1 cellular context compared by ENCODE assay signal in the genomic region with DNA sequence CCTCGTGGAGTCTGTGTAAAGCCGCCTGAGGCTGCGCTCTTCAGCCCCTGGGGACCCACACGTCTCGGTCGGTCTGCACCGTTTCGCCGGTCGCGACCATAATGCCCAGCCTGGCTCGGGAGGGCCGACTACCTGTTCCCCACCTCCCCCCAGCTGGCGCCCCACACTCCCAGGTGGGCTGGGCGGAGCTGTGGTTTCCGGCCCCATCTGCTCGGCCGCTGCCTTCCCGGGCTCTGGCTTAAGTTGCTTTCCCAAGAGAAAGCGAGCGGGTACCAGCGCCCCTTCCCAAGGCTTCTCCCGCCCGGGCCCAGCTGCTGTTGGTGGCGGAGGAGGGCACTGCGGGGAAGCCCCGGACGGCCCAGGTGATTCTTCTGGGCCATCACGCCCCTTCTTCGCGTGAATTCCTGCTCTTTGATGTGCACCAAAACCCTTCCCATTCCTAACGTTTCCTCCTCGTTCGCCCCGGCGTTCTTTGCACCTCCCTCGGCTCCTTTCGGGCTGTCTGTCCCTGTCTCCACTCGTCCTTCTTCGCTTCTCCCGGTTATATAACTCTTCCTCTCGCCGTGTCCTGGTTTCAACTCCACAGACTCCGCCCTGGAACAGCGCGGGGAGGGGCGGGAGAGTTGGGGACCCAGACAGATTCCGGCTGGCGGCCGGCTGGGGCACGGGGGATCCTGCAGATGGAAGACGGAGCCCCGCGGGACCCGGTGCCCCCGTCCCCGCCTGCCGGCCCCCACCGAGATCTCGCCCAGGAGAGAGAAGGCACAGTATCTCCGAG.
TF ChIP-seq lines count a peak whose summit lies in the region.

No MANE protein-coding gene starts in this region.

TF ChIP-seq in HepG2, 621 proteins besides CTCF, POLR2A, EP300 and RAD21 (continued from another document and continues in another):
- TF ChIP-seq, protein P1, sequence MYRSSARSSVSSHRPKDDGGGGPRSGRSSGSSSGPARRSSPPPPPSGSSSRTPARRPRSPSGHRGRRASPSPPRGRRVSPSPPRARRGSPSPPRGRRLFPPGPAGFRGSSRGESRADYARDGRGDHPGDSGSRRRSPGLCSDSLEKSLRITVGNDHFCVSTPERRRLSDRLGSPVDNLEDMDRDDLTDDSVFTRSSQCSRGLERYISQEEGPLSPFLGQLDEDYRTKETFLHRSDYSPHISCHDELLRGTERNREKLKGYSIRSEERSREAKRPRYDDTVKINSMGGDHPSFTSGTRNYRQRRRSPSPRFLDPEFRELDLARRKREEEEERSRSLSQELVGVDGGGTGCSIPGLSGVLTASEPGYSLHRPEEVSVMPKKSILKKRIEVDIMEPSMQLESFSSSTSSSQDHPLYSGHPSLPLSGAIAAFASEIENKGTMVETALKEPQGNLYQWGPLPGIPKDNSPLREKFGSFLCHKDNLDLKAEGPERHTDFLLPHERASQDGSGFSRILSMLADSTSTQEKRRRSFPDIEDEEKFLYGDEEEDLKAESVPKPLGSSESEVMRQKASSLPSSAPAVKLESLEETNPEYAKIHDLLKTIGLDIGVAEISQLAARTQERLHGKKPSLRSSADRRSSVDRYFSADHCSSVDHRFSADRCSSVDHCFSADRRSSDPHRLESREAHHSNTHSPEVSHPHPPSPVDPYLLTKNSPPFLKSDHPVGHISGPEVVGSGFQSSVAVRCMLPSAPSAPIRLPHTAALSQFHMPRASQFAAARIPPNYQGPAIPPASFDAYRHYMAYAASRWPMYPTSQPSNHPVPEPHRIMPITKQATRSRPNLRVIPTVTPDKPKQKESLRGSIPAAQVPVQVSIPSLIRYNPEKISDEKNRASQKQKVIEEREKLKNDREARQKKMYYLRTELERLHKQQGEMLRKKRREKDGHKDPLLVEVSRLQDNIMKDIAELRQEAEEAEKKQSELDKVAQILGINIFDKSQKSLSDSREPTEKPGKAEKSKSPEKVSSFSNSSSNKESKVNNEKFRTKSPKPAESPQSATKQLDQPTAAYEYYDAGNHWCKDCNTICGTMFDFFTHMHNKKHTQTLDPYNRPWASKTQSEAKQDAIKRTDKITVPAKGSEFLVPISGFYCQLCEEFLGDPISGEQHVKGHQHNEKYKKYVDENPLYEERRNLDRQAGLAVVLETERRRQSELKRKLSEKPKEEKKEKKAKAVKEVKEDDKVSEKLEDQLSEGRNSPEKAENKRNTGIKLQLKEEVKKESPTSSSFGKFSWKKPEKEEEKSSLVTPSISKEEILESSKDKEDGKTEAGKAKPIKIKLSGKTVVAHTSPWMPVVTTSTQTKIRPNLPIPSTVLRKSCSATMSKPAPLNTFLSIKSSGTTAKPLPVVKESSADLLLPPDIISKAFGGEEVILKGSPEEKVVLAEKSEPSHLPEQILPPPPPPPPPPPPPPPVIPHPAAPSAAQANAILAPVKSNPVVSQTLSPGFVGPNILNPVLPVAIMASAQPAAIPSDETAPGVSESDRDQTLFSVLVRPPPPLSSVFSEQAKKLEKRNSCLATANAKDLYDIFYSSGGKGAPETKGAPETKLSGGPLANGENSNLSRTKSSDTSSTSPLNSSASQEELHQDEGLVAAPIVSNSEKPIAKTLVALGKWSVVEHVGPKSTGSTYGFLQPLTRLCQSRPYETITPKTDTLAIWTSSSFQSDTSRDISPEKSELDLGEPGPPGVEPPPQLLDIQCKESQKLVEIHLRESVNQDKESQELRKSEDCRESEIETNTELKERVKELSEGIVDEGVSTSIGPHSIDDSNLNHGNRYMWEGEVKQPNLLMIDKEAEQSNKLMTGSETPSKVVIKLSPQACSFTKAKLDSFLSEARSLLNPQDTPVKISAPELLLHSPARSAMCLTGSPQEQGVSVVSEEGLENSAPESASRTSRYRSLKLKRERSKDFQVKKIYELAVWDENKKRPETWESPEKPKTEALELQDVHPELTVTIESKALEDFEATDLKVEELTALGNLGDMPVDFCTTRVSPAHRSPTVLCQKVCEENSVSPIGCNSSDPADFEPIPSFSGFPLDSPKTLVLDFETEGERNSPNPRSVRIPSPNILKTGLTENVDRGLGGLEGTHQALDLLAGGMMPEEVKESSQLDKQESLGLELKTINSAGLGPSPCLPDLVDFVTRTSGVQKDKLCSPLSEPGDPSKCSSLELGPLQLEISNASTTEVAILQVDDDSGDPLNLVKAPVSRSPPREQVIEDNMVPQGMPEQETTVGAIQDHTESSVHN (CRISPR knock-in tag; IDR thresholded peaks at IDR 0.05): no peak
- TF ChIP-seq ZNF556 (CRISPR knock-in tag; IDR thresholded peaks at IDR 0.05; ENCODE audit: borderline replicate concordance): no peak
- TF ChIP-seq MIER3 (CRISPR knock-in tag; IDR thresholded peaks at IDR 0.05; ENCODE audit: borderline replicate concordance): no peak
- no peak for TF ChIP-seq MAFK (conservative IDR thresholded peaks at IDR 0.05 in 1 of 2, IDR thresholded peaks at IDR 0.05 in 1 of 2; ENCODE audit: low read length in 2 of 2)
- TF ChIP-seq, protein P2, sequence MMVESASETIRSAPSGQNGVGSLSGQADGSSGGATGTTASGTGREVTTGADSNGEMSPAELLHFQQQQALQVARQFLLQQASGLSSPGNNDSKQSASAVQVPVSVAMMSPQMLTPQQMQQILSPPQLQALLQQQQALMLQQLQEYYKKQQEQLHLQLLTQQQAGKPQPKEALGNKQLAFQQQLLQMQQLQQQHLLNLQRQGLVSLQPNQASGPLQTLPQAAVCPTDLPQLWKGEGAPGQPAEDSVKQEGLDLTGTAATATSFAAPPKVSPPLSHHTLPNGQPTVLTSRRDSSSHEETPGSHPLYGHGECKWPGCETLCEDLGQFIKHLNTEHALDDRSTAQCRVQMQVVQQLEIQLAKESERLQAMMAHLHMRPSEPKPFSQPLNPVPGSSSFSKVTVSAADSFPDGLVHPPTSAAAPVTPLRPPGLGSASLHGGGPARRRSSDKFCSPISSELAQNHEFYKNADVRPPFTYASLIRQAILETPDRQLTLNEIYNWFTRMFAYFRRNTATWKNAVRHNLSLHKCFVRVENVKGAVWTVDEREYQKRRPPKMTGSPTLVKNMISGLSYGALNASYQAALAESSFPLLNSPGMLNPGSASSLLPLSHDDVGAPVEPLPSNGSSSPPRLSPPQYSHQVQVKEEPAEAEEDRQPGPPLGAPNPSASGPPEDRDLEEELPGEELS (CRISPR knock-in tag; IDR thresholded peaks at IDR 0.05): no peak
- TF ChIP-seq ZNF230 (CRISPR knock-in tag; IDR thresholded peaks at IDR 0.05): no peak
- no peak for TF ChIP-seq ZNF333 (CRISPR knock-in tag; IDR thresholded peaks at IDR 0.05; ENCODE audit: borderline replicate concordance)
- TF ChIP-seq MEIS2 (CRISPR knock-in tag; IDR thresholded peaks at IDR 0.05): peak; percentile 20; the same call in 1 of the 2 replicates
- TF ChIP-seq SOX6 (IDR thresholded peaks at IDR 0.05): no peak
- no peak for TF ChIP-seq SOX6 (CRISPR knock-in tag; IDR thresholded peaks at IDR 0.05)
- TF ChIP-seq, protein P3, sequence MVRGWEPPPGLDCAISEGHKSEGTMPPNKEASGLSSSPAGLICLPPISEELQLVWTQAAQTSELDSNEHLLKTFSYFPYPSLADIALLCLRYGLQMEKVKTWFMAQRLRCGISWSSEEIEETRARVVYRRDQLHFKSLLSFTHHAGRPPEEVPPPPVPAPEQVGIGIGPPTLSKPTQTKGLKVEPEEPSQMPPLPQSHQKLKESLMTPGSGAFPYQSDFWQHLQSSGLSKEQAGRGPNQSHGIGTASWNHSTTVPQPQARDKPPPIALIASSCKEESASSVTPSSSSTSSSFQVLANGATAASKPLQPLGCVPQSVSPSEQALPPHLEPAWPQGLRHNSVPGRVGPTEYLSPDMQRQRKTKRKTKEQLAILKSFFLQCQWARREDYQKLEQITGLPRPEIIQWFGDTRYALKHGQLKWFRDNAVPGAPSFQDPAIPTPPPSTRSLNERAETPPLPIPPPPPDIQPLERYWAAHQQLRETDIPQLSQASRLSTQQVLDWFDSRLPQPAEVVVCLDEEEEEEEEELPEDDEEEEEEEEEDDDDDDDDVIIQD (CRISPR knock-in tag; IDR thresholded peaks at IDR 0.05; ENCODE audit: low read depth): no peak
- 0 out of 2 replicates have a peak, but pooled peaks have one; percentile 3 for TF ChIP-seq ZFP37 (CRISPR knock-in tag; IDR thresholded peaks at IDR 0.05; ENCODE audit: borderline replicate concordance)
- TF ChIP-seq, protein P4, sequence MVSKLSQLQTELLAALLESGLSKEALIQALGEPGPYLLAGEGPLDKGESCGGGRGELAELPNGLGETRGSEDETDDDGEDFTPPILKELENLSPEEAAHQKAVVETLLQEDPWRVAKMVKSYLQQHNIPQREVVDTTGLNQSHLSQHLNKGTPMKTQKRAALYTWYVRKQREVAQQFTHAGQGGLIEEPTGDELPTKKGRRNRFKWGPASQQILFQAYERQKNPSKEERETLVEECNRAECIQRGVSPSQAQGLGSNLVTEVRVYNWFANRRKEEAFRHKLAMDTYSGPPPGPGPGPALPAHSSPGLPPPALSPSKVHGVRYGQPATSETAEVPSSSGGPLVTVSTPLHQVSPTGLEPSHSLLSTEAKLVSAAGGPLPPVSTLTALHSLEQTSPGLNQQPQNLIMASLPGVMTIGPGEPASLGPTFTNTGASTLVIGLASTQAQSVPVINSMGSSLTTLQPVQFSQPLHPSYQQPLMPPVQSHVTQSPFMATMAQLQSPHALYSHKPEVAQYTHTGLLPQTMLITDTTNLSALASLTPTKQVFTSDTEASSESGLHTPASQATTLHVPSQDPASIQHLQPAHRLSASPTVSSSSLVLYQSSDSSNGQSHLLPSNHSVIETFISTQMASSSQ (IDR thresholded peaks at IDR 0.05; ENCODE audit: low read depth): no peak
- TF ChIP-seq, protein P4 (CRISPR knock-in tag; IDR thresholded peaks at IDR 0.05; ENCODE audit: borderline replicate concordance): no peak
- TF ChIP-seq KDM5B (CRISPR knock-in tag; IDR thresholded peaks at IDR 0.05; ENCODE audit: borderline replicate concordance): peak; percentile 66; the same call in 1 of the 2 replicates
- no peak for TF ChIP-seq ZBTB20 (CRISPR knock-in tag; IDR thresholded peaks at IDR 0.05; ENCODE audit: borderline replicate concordance, low read depth)
- TF ChIP-seq FOXK1 (CRISPR knock-in tag; IDR thresholded peaks at IDR 0.05; ENCODE audit: borderline replicate concordance, low read depth): no peak
- TF ChIP-seq ZNF660 (CRISPR knock-in tag; IDR thresholded peaks at IDR 0.05; ENCODE audit: borderline replicate concordance, low read depth): no peak
- no peak for TF ChIP-seq SETDB1 (CRISPR knock-in tag; IDR thresholded peaks at IDR 0.05; ENCODE audit: borderline replicate concordance)
- TF ChIP-seq RFXANK (CRISPR knock-in tag; IDR thresholded peaks at IDR 0.05): no peak
- TF ChIP-seq ZNF670 (CRISPR knock-in tag; IDR thresholded peaks at IDR 0.05; ENCODE audit: borderline replicate concordance): peak; percentile 92; the same call in 1 of the 2 replicates
- TF ChIP-seq, protein P5, sequence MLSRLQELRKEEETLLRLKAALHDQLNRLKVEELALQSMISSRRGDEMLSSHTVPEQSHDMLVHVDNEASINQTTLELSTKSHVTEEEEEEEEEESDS (CRISPR knock-in tag; IDR thresholded peaks at IDR 0.05; ENCODE audit: borderline replicate concordance): no peak
- no peak for TF ChIP-seq ZNF354B (CRISPR knock-in tag; IDR thresholded peaks at IDR 0.05)
- no peak for TF ChIP-seq PRPF4 (IDR thresholded peaks at IDR 0.05; ENCODE audit: low read depth, low read length, poor library complexity, severe bottlenecking)
- TF ChIP-seq, protein P6, sequence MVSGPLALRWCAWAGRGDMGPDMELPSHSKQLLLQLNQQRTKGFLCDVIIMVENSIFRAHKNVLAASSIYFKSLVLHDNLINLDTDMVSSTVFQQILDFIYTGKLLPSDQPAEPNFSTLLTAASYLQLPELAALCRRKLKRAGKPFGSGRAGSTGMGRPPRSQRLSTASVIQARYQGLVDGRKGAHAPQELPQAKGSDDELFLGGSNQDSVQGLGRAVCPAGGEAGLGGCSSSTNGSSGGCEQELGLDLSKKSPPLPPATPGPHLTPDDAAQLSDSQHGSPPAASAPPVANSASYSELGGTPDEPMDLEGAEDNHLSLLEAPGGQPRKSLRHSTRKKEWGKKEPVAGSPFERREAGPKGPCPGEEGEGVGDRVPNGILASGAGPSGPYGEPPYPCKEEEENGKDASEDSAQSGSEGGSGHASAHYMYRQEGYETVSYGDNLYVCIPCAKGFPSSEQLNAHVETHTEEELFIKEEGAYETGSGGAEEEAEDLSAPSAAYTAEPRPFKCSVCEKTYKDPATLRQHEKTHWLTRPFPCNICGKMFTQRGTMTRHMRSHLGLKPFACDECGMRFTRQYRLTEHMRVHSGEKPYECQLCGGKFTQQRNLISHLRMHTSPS (CRISPR knock-in tag; IDR thresholded peaks at IDR 0.05; ENCODE audit: low read depth): no peak; the same call in 1 of the 2 replicates
- TF ChIP-seq ZNF616 (CRISPR knock-in tag; IDR thresholded peaks at IDR 0.05; ENCODE audit: low read depth): no peak
- 0 out of 2 replicates have a peak, but pooled peaks have one; percentile 16 for TF ChIP-seq KDM4B (CRISPR knock-in tag; IDR thresholded peaks at IDR 0.05)
- no peak for TF ChIP-seq CBX5 (CRISPR knock-in tag; IDR thresholded peaks at IDR 0.05; ENCODE audit: borderline replicate concordance)
- TF ChIP-seq ISL2 (CRISPR knock-in tag; IDR thresholded peaks at IDR 0.05): 0 out of 2 replicates have a peak, but pooled peaks have one; percentile 20
- TF ChIP-seq TARDBP (CRISPR knock-in tag; IDR thresholded peaks at IDR 0.05): no peak
- peak; percentile 97 for TF ChIP-seq RBFOX2 (IDR thresholded peaks at IDR 0.05; ENCODE audit: low read depth, low read length)
- no peak for TF ChIP-seq ARID2 (CRISPR knock-in tag; IDR thresholded peaks at IDR 0.05; ENCODE audit: borderline replicate concordance)
- TF ChIP-seq ZBTB42 (CRISPR knock-in tag; IDR thresholded peaks at IDR 0.05): 0 out of 2 replicates have a peak, but pooled peaks have one; percentile 22
- no peak for TF ChIP-seq CREM (IDR thresholded peaks at IDR 0.05)
- no peak for TF ChIP-seq CREM (CRISPR knock-in tag; IDR thresholded peaks at IDR 0.05)
- TF ChIP-seq HOXA5 (CRISPR knock-in tag; IDR thresholded peaks at IDR 0.05): 0 out of 2 replicates have a peak, but pooled peaks have one; percentile 20
- peak; percentile 59; the same call in 1 of the 2 replicates for TF ChIP-seq ZNF543 (CRISPR knock-in tag; IDR thresholded peaks at IDR 0.05)
- no peak for TF ChIP-seq ZNF30 (CRISPR knock-in tag; IDR thresholded peaks at IDR 0.05)
